Comparison of ENCODE assay signal across 8 cellular contexts in the genomic region with DNA sequence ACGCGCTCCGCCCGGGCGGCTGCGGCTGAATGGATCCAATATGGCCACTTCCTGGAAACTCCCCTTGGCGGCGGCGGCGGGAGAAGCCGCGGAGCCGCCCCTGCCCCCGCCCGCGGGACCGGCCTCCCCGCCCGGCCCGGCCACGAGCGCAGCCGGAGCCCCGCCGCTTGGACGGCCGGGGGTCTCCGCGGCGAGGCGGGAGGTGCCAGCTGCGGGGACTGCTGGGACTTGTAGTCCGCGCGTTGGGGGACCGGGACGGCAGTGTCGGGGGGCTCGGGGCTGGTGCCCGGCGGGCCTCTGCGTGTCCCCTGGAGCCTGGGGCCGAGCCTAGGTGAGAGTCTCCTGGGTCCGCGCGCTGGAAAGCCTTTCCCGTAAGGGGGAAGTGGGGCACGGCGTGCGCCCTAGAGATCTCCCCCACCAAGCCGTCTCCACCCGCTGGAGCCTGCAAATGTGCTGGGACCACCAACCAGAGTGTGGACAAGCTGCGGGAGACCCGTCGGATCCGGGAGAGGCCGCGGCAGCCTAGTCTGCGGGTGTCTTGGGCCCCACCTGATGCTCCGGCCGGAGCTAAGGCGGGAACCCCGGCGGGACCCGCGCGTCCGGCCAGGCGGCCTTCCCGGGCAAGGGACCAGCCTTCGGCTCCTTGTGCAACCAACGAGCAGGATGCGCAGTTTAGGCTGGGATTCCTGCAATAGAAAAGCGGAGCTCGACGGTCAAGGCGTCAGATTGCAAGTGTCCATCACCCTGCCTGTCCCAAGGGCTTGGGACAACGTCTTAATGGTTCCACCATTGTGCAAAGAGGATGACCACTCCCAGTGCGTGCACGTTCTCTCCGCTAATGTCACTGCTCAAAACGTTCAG. TPM values are rescaled to one million over a fixed set of nuclear protein-coding genes. Genes with fewer than 3 reads are reported as not detected.
DNase-seq lines count a peak whose midpoint lies in the region; ATAC-seq and TF ChIP-seq lines count a peak whose summit lies in the region.

A gene with protein sequence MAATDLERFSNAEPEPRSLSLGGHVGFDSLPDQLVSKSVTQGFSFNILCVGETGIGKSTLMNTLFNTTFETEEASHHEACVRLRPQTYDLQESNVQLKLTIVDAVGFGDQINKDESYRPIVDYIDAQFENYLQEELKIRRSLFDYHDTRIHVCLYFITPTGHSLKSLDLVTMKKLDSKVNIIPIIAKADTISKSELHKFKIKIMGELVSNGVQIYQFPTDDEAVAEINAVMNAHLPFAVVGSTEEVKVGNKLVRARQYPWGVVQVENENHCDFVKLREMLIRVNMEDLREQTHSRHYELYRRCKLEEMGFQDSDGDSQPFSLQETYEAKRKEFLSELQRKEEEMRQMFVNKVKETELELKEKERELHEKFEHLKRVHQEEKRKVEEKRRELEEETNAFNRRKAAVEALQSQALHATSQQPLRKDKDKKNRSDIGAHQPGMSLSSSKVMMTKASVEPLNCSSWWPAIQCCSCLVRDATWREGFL (minus strand): TSS at position 31 of the 861 bp plus-strand sequence. CDS start 102 bp downstream, outside the sequence.

- peak; percentile 28 for DNase-seq in COLO829 (ENCODE audit: low spot score)
- DNase-seq in HuH-7.5 (ENCODE audit: low spot score), result peak; percentile 56
- DNase-seq in activated CD4-positive, CD25-positive, alpha-beta regulatory T cell treated with anti-CD3 and anti-CD28 coated beads, Interleukin-2, amount 50 U/mL, for 72 hours, result peak; percentile 54
- DNase-seq in dermis microvascular lymphatic vessel endothelial cell (ENCODE audit: low read depth in 2 of 2), result peak in 1 of 2 donors; percentile 52
- peak in 2 of 3 donors; percentile 7 to 23 for DNase-seq in stimulated activated CD4-positive, alpha-beta T cell treated with anti-CD3 and anti-CD28 coated beads, TNF-alpha, amount 100 ng/mL, for 1 hour (ENCODE audit: low read depth in 3 of 3, low spot score in 1 of 3)
- no peak for DNase-seq in SW 1271 (lab: John Stamatoyannopoulos, UW)

- H3K9ac ChIP-seq in liver (ENCODE audit: low read depth in 1 of 2, low read length in 2 of 2), result peak within 1 kb of the TSS in 1 of 2 donors; percentile 43

- H3K4me1 ChIP-seq in liver (ENCODE audit: control insufficient read depth in 4 of 4, insufficient read depth in 4 of 4, low read length in 3 of 4), result peaks cover 3 to 24% (median 7%) of the 10 kb centered on the region in 4 donors

- no peak for TF ChIP-seq CTCF in liver (IDR thresholded peaks at IDR 0.05; ENCODE audit: low read depth, low read length, missing input control)

- peak in 1 of 2 donors; percentile 32 for TF ChIP-seq RAD21 in liver (IDR thresholded peaks at IDR 0.05)

- H3K9me3 ChIP-seq in liver (ENCODE audit: control insufficient read depth in 4 of 4, low read length in 3 of 4), result no peaks in the 10 kb centered on the region

- no peaks in the 10 kb centered on the region for H3K27me3 ChIP-seq in liver (ENCODE audit: control insufficient read depth in 4 of 4, insufficient read depth in 4 of 4, low read length in 3 of 4)

- no peaks in the 10 kb centered on the region for H3K36me3 ChIP-seq in liver (ENCODE audit: control insufficient read depth in 4 of 4, insufficient read depth in 3 of 4, low read depth in 1 of 4, low read length in 3 of 4)

- ATAC-seq in GM19455 (IDR thresholded peaks at IDR 0.05; ENCODE audit: unreplicated experiment), result peak; percentile 59

- peak within 1 kb of the TSS; percentile 23 to 41 for H3K27ac ChIP-seq in liver (ENCODE audit: low read depth in 1 of 2, low read length in 2 of 2)

- peak within 1 kb of the TSS; percentile 29 to 83 (median 81) for H3K4me3 ChIP-seq in liver (ENCODE audit: low read depth in 1 of 3, low read length in 3 of 3)

- WGBS in liver, result 3% methylated on average over 82 of the region's 82 CpGs

TF ChIP-seq in liver, 16 proteins besides CTCF, POLR2A, EP300 and RAD21:
- TF ChIP-seq, protein P1, sequence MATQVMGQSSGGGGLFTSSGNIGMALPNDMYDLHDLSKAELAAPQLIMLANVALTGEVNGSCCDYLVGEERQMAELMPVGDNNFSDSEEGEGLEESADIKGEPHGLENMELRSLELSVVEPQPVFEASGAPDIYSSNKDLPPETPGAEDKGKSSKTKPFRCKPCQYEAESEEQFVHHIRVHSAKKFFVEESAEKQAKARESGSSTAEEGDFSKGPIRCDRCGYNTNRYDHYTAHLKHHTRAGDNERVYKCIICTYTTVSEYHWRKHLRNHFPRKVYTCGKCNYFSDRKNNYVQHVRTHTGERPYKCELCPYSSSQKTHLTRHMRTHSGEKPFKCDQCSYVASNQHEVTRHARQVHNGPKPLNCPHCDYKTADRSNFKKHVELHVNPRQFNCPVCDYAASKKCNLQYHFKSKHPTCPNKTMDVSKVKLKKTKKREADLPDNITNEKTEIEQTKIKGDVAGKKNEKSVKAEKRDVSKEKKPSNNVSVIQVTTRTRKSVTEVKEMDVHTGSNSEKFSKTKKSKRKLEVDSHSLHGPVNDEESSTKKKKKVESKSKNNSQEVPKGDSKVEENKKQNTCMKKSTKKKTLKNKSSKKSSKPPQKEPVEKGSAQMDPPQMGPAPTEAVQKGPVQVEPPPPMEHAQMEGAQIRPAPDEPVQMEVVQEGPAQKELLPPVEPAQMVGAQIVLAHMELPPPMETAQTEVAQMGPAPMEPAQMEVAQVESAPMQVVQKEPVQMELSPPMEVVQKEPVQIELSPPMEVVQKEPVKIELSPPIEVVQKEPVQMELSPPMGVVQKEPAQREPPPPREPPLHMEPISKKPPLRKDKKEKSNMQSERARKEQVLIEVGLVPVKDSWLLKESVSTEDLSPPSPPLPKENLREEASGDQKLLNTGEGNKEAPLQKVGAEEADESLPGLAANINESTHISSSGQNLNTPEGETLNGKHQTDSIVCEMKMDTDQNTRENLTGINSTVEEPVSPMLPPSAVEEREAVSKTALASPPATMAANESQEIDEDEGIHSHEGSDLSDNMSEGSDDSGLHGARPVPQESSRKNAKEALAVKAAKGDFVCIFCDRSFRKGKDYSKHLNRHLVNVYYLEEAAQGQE (IDR thresholded peaks at IDR 0.05), result no peak
- peak; percentile 17 for TF ChIP-seq YY1 (IDR thresholded peaks at IDR 0.05)

RNA-seq across cellular contexts. Expression of the gene that starts here (rescaled TPM):
- total RNA-seq in dermis microvascular lymphatic vessel endothelial cell, result 36.3 and 43.4 TPM in 2 replicates
- total RNA-seq in liver, result 10 to 100 TPM; 11.8 to 16.5 TPM
- 1 to 10 TPM; 4.7 to 7.8 TPM for polyA plus RNA-seq in liver

Comparison
In these comparisons a context has a peak if more than half of its experiments do, and no peak if none do; other contexts are left out.
1. DNase-seq: peak in COLO829 (single experiment), HuH-7.5 (single experiment), activated CD4-positive, CD25-positive, alpha-beta regulatory T cell treated with anti-CD3 and anti-CD28 coated beads, Interleukin-2, amount 50 U/mL, for 72 hours (single experiment) and stimulated activated CD4-positive, alpha-beta T cell treated with anti-CD3 and anti-CD28 coated beads, TNF-alpha, amount 100 ng/mL, for 1 hour (2 of 3); none in SW 1271 (0 of 2).